Comparison of ENCODE assay signal across 9 cellular contexts in the genomic region with DNA sequence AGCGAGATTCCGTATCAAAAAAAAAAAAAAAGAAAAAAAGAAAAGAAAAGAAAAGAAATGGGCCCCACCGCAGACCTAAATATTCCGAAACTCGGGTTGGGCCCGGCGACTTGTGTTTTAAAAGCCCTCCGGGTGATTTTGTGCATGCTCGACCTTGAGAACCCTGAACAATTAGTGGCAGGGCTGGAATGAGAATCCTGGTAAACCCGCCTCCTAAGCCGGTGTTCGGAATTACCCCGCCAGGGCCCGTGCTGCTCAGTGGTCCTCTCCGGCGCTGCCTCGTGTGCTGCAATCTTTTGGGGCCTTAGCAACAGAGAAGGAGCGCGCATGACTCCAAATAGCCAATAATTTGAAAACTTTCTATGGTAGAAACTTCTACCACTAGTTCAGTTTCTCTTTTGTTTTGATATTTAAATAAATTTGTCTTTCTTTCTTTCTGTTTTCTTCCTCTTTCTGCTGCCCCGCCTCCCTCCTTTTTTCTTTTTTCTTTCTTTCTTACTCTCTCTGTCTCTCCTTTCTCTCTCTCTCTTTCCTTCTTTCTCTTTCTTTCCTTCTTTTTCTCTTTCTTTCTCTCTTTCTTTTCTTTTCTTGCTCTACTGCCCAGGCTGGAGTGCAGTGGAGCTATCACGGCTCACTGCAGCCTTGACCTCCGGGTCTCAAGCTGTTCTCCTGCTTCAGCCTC. TPM values are rescaled to one million over a fixed set of nuclear protein-coding genes. Genes with fewer than 3 reads are reported as not detected.
DNase-seq lines count a peak whose midpoint lies in the region; ATAC-seq and TF ChIP-seq lines count a peak whose summit lies in the region.
"Had no signal": no experiment of that assay in that cellular context is flagged by ENCODE, and none has a peak within 500 bp of the region (broad histone marks: within the 10 kb centered on the region; RNA-seq: fewer than 3 reads in every experiment).

No MANE protein-coding gene starts in this region.

- H3K27ac ChIP-seq in body of pancreas = peak overlapping the region in 1 of 4 donors; percentile 64

- peak; percentile 34 for DNase-seq in stimulated activated CD4-positive, alpha-beta T cell treated with anti-CD3 and anti-CD28 coated beads, Interleukin-1b, Interleukin-23, amount 100 ng/mL, for 48 hours
- DNase-seq in stimulated activated CD4-positive, alpha-beta T cell treated with anti-CD3 and anti-CD28 coated beads, Interleukin-4, amount 100 ng/mL, for 24 hours = no peak
- peak; percentile 67 for DNase-seq in HuH-7.5 (ENCODE audit: low spot score)
- DNase-seq in body of pancreas = peak; percentile 27 to 49 (median 29)
- peak; percentile 83 for DNase-seq in mesenteric fat pad (ENCODE audit: low spot score)
- DNase-seq in DMS153 treated with DMSO at 0.1 percent for 48 hours (lab: John Stamatoyannopoulos, UW; ENCODE audit: unreplicated experiment) = no peak
- no peak for DNase-seq in NCI-H2196 treated with DMSO at 0.1 percent for 48 hours (lab: John Stamatoyannopoulos, UW; ENCODE audit: unreplicated experiment)

- intact Hi-C loops in body of pancreas (cut with DNase I) = no loop called here

- no peaks in the 10 kb centered on the region for H3K36me3 ChIP-seq in body of pancreas (replicated peaks in 1 of 2; ENCODE audit: insufficient read depth in 1 of 2, low read depth in 2 of 2)
- H3K36me3 ChIP-seq: adrenal gland had no signal

- no peaks in the 10 kb centered on the region for H3K27me3 ChIP-seq in body of pancreas
- H3K27me3 ChIP-seq: adrenal gland had no signal

- ATAC-seq in body of pancreas = no peak
- no peak for ATAC-seq in GM21390 (IDR thresholded peaks at IDR 0.05; ENCODE audit: unreplicated experiment)

- no peak for TF ChIP-seq POLR2A in body of pancreas (IDR thresholded peaks at IDR 0.05)

- H3K9me3 ChIP-seq in body of pancreas = no peaks in the 10 kb centered on the region
- H3K9me3 ChIP-seq: adrenal gland had no signal

- H3K4me1 ChIP-seq in body of pancreas = peaks cover 19% of the 10 kb centered on the region

- 21 to 40% methylated on average over 22 of the region's 22 CpGs for WGBS in body of pancreas, 2 donors

- TF ChIP-seq CTCF in body of pancreas (IDR thresholded peaks at IDR 0.05) = peak in 2 of 7 experiments; percentile 15 to 21

- H3K4me3 ChIP-seq in body of pancreas = peak overlapping the region in 1 of 2 donors; percentile 60

RNA-seq across cellular contexts. Expression of gene GALNT6, which starts 1.5 kb away (rescaled TPM):
- total RNA-seq in body of pancreas (1 to 10 TPM; 8.6 to 9.3 TPM), mesenteric fat pad (8.3 TPM)

RNA-seq across cellular contexts. Expression of gene SLC4A8, which starts 31.9 kb away (rescaled TPM):
- total RNA-seq in body of pancreas (1 to 10 TPM; 1.6 to 2.3 TPM), mesenteric fat pad (0.90 TPM)

RNA-seq across cellular contexts. Expression of gene CELA1, which starts 46.2 kb away (rescaled TPM):
- total RNA-seq in body of pancreas (not detected), mesenteric fat pad (not detected)

Comparison
In these comparisons a context has a peak if more than half of its experiments do, and no peak if none do; other contexts are left out.
1. DNase-seq: peak in stimulated activated CD4-positive, alpha-beta T cell treated with anti-CD3 and anti-CD28 coated beads, Interleukin-1b, Interleukin-23, amount 100 ng/mL, for 48 hours (single experiment), HuH-7.5 (single experiment), body of pancreas (4 of 4) and mesenteric fat pad (single experiment); none in stimulated activated CD4-positive, alpha-beta T cell treated with anti-CD3 and anti-CD28 coated beads, Interleukin-4, amount 100 ng/mL, for 24 hours (single experiment), DMS153 treated with DMSO at 0.1 percent for 48 hours (single experiment) and NCI-H2196 treated with DMSO at 0.1 percent for 48 hours (single experiment).